11 cellular contexts compared by ENCODE assay signal in the genomic region with DNA sequence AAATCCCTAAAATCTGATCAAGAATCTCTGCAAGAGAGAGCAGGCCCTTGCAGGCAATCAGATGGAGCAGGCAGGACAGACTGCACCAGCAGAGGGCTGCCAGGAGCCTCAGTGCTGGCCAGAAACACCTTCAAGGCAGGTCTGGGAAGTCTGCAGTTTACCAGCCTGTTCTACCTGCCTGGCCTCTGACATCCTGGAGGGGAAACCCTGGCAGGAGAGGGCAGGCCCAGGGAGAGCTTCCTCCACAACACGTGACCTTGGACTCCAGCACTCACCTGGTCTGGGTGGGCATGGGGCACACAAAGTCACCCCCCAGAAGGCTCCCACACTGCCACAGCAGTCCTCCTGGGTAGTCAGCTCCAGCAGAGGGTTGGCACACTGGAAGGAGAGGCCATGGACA. TPM values are rescaled to one million over a fixed set of nuclear protein-coding genes. Genes with fewer than 3 reads are reported as not detected.
A peak's percentile ranks its signal among the peaks of the same experiment; 100 is the strongest.
DNase-seq lines count a peak whose midpoint lies in the region; ATAC-seq and TF ChIP-seq lines count a peak whose summit lies in the region.
"Had no signal": no experiment of that assay in that cellular context is flagged by ENCODE, and none has a peak within 500 bp of the region (broad histone marks: within the 10 kb centered on the region; RNA-seq: fewer than 3 reads in every experiment).

No MANE protein-coding gene starts in this region.

- H3K9me2 ChIP-seq in Karpas-422 (replicated peaks; ENCODE audit: insufficient read depth, low read length): no peaks in the 10 kb centered on the region

- H4K20me1 ChIP-seq in Karpas-422 (ENCODE audit: insufficient read depth, low read depth, low read length): no peaks in the 10 kb centered on the region

- no peaks in the 10 kb centered on the region for H3K36me3 ChIP-seq in Karpas-422 (ENCODE audit: insufficient read depth, low read length)
- H3K36me3 ChIP-seq: uterus had no signal

- no peak overlapping the region for H3K4me3 Mint-ChIP-seq in osteocyte (ENCODE audit: unreplicated experiment)

- TF ChIP-seq CTCF in choroid plexus epithelial cell (conservative IDR thresholded peaks at IDR 0.05; ENCODE audit: low read depth, low read length) (peak; percentile 66), osteocyte (IDR thresholded peaks at IDR 0.05) (peak; percentile 37)

- H3K27me3 ChIP-seq in Karpas-422 (ENCODE audit: low read length): no peaks in the 10 kb centered on the region
- H3K27me3 ChIP-seq: uterus had no signal

- no peaks in the 10 kb centered on the region for H3K27me3 Mint-ChIP-seq in osteocyte (ENCODE audit: unreplicated experiment)

- no peak overlapping the region for H3K9ac ChIP-seq in Karpas-422 (ENCODE audit: low read length)

- H3K9me3 Mint-ChIP-seq in osteocyte (ENCODE audit: unreplicated experiment): no peaks in the 10 kb centered on the region

- H3K27ac Mint-ChIP-seq in osteocyte (ENCODE audit: unreplicated experiment): peak overlapping the region; percentile 89

- no peaks in the 10 kb centered on the region for H3K9me3 ChIP-seq in Karpas-422 (ENCODE audit: low read length)
- H3K9me3 ChIP-seq: uterus had no signal

- H3K4me1 ChIP-seq in Karpas-422 (ENCODE audit: low read length): peaks cover 4% of the 10 kb centered on the region

- no peaks in the 10 kb centered on the region for H3K79me2 ChIP-seq in Karpas-422 (ENCODE audit: low read length)

- H3K4me2 ChIP-seq in Karpas-422 (ENCODE audit: low read depth, low read length, poor library complexity, severe bottlenecking): no peak overlapping the region

- peaks cover 91% of the 10 kb centered on the region for H3K4me1 Mint-ChIP-seq in osteocyte (ENCODE audit: unreplicated experiment)

- H2AFZ ChIP-seq in Karpas-422 (ENCODE audit: low read length): no peak overlapping the region

- DNase-seq in COLO668 (lab: John Stamatoyannopoulos, UW; ENCODE audit: unreplicated experiment) (peak; percentile 42), Karpas-422 (peak; percentile 54), choroid plexus epithelial cell (ENCODE audit: low read depth) (peak; percentile 48), osteocyte (ENCODE audit: extremely low spot score, unreplicated experiment) (no peak), NCI-H2227 treated with DMSO at 0.1 percent for 48 hours (lab: John Stamatoyannopoulos, UW) (no peak), D341Med (ENCODE audit: low spot score) (no peak)
- DNase-seq: cortex of kidney, KG1 had no signal

- H3K27ac ChIP-seq in Karpas-422 (ENCODE audit: low read length): no peak overlapping the region

- H3K36me3 Mint-ChIP-seq in osteocyte (ENCODE audit: unreplicated experiment): peaks cover 39% of the 10 kb centered on the region

- no peak for ATAC-seq in HG02981 (IDR thresholded peaks at IDR 0.05; ENCODE audit: unreplicated experiment)
- no peak for ATAC-seq in GM18873 (IDR thresholded peaks at IDR 0.05; ENCODE audit: low FRiP score, unreplicated experiment)

- H3K4me3 ChIP-seq in Karpas-422 (ENCODE audit: low read length): no peak overlapping the region
- H3K4me3 ChIP-seq in choroid plexus epithelial cell (ENCODE audit: low read depth, low read length): no peak overlapping the region
- H3K4me3 ChIP-seq: uterus had no signal

RNA-seq across cellular contexts. Expression of a gene that starts 56.0 kb away (rescaled TPM):
- total RNA-seq in Karpas-422 (2014; rRNA removed; shearing (Covaris generic); ENCODE audit: low replicate concordance): 25.7 and 40.0 TPM in 2 replicates
- 22.4 and 26.3 TPM in 2 replicates for total RNA-seq in osteocyte

RNA-seq across cellular contexts. Expression of a gene that starts 56.5 kb away (rescaled TPM):
- 113 and 120 TPM in 2 replicates for total RNA-seq in Karpas-422 (2014; rRNA removed; shearing (Covaris generic); ENCODE audit: low replicate concordance)
- total RNA-seq in osteocyte: 524 and 529 TPM in 2 replicates

Comparison
In these comparisons a context has a peak if more than half of its experiments do, and no peak if none do; other contexts are left out.
1. DNase-seq: peak in COLO668 (single experiment), Karpas-422 (single experiment) and choroid plexus epithelial cell (single experiment); none in osteocyte (single experiment), NCI-H2227 treated with DMSO at 0.1 percent for 48 hours (single experiment) and D341Med (single experiment).